ENCODE assay signal across 18 cellular contexts in genomic region chr1:204576422-204576821, GRCh38.
DNase-seq lines count a peak whose midpoint lies in the region; TF ChIP-seq lines count a peak whose summit lies in the region.
"Had no signal": no experiment of that assay in that cellular context is flagged by ENCODE, and none has a peak within 500 bp of the region (broad histone marks: within the 10 kb centered on the region; RNA-seq: fewer than 3 reads in every experiment).

No MANE protein-coding gene starts in this region.

- WGBS in mesendoderm (ENCODE audit: extremely low coverage, insufficient coverage, low lambda C conversion rate), result no CpG with 5 or more reads among the region's 8 CpGs

- in situ Hi-C loops in brain microvascular endothelial cell (cut with HindIII; ENCODE audit: low pct_ligation_motif_present, low sequenced_read_pairs), result no loop called here

- no peaks in the 10 kb centered on the region for H3K27me3 Mint-ChIP-seq in activated T-helper 1 cell treated with anti-CD3 and anti-CD28 coated beads, Interleukin-12 subunit alpha, Interleukin-12 subunit beta, Interleukin-2, Interleukin-4 antibody, amounts not matched to agents 30 ng/mL and 10 ng/mL and 1 ng/mL, durations not matched to agents 14 hours and 24 hours and 36 hours (ENCODE audit: insufficient read depth)

- no peak overlapping the region for H3K27ac ChIP-seq in mesendoderm (ENCODE audit: low read depth, low read length)
- no peak overlapping the region for H3K27ac ChIP-seq in brain microvascular endothelial cell
- H3K27ac ChIP-seq: 22Rv1, body of pancreas had no signal

- TF ChIP-seq CTCF in brain microvascular endothelial cell (IDR thresholded peaks at IDR 0.05; ENCODE audit: low read depth, low read length, missing control alignments), result no peak

- H3K4me3 ChIP-seq in mesendoderm (ENCODE audit: low read length), result no peak overlapping the region
- H3K4me3 ChIP-seq in brain microvascular endothelial cell (ENCODE audit: low read depth, low read length), result no peak overlapping the region
- H3K4me3 ChIP-seq: body of pancreas, mucosa of descending colon, smooth muscle cell had no signal

- no peak overlapping the region for H4K8ac ChIP-seq in mesendoderm (ENCODE audit: low read depth, low read length)

- no peaks in the 10 kb centered on the region for H3K9me3 Mint-ChIP-seq in activated T-helper 1 cell treated with anti-CD3 and anti-CD28 coated beads, Interleukin-12 subunit alpha, Interleukin-12 subunit beta, Interleukin-2, Interleukin-4 antibody, amounts not matched to agents 30 ng/mL and 10 ng/mL and 1 ng/mL, durations not matched to agents 14 hours and 24 hours and 36 hours

- DNase-seq in DMS 273 (lab: John Stamatoyannopoulos, UW; ENCODE audit: unreplicated experiment), result peak; percentile 47
- no peak for DNase-seq in DMS 273 treated with DMSO at 0.1 percent for 48 hours (lab: John Stamatoyannopoulos, UW)
- DNase-seq in D341Med (ENCODE audit: low spot score), result peak; percentile 30
- no peak for DNase-seq in activated T-helper 1 cell treated with anti-CD3 and anti-CD28 coated beads, Interleukin-12 subunit alpha, Interleukin-12 subunit beta, Interleukin-2, Interleukin-4 antibody, amounts not matched to agents 30 ng/mL and 10 ng/mL and 1 ng/mL, durations not matched to agents 14 hours and 24 hours and 36 hours (ENCODE audit: low spot score)
- peak; percentile 32 for DNase-seq in mesendoderm
- DNase-seq in NCI-H1048 (lab: John Stamatoyannopoulos, UW), result no peak
- no peak for DNase-seq in SIG-M5 treated with dmso at 0.1 percent for 504 hours (lab: John Stamatoyannopoulos, UW; ENCODE audit: unreplicated experiment)
- DNase-seq in brain microvascular endothelial cell, result no peak
- DNase-seq: BE2C; body of pancreas; HCEC 1CT; left ventricle myocardium superior; mucosa of descending colon; NCI-H1436; NCI-H524; stimulated activated CD4-positive, alpha-beta T cell treated with anti-CD3 and anti-CD28 coated beads, Interleukin-4, amount 100 ng/mL, for 1 hour had no signal

- H2BK15ac ChIP-seq in mesendoderm (replicated peaks; ENCODE audit: low read depth), result no peak overlapping the region

- no peak overlapping the region for H3K9ac ChIP-seq in mesendoderm (ENCODE audit: low read length)

- H2BK120ac ChIP-seq in mesendoderm (ENCODE audit: low read depth, low read length), result no peak overlapping the region

- no peak overlapping the region for H3K23ac ChIP-seq in mesendoderm (ENCODE audit: low read length)

- no peak overlapping the region for H2BK5ac ChIP-seq in mesendoderm (ENCODE audit: low read length)

- no peak overlapping the region for H3K4me2 ChIP-seq in mesendoderm (ENCODE audit: low read length)
- H3K4me2 ChIP-seq: smooth muscle cell had no signal

- H3K36me3 ChIP-seq in mesendoderm (ENCODE audit: control insufficient read depth, insufficient read depth, low read length), result no peaks in the 10 kb centered on the region
- H3K36me3 ChIP-seq in brain microvascular endothelial cell (replicated peaks), result no peaks in the 10 kb centered on the region
- H3K36me3 ChIP-seq: BE2C had no signal

- no peak overlapping the region for H3K56ac ChIP-seq in mesendoderm (ENCODE audit: low read length)

- no peak overlapping the region for H4K5ac ChIP-seq in mesendoderm (ENCODE audit: low read length)

- H3K4me3 Mint-ChIP-seq in activated T-helper 1 cell treated with anti-CD3 and anti-CD28 coated beads, Interleukin-12 subunit alpha, Interleukin-12 subunit beta, Interleukin-2, Interleukin-4 antibody, amounts not matched to agents 30 ng/mL and 10 ng/mL and 1 ng/mL, durations not matched to agents 14 hours and 24 hours and 36 hours, result no peak overlapping the region

- intact Hi-C loops in activated T-helper 1 cell treated with anti-CD3 and anti-CD28 coated beads, Interleukin-12 subunit alpha, Interleukin-12 subunit beta, Interleukin-2, Interleukin-4 antibody, amounts not matched to agents 30 ng/mL and 10 ng/mL and 1 ng/mL, durations not matched to agents 14 hours and 24 hours and 36 hours (cut with micrococcal nuclease), result no loop called here

- no peak overlapping the region for H3K18ac ChIP-seq in mesendoderm (ENCODE audit: low read length)

- peaks cover 13% of the 10 kb centered on the region for H3K4me1 ChIP-seq in mesendoderm (ENCODE audit: control insufficient read depth, low read depth, low read length)

- no peaks in the 10 kb centered on the region for H3K27me3 ChIP-seq in mesendoderm (ENCODE audit: insufficient read depth, low read length, poor library complexity)
- peaks cover 2% of the 10 kb centered on the region for H3K27me3 ChIP-seq in brain microvascular endothelial cell (replicated peaks)
- H3K27me3 ChIP-seq: BE2C, body of pancreas had no signal

- peaks cover 9% of the 10 kb centered on the region for H3K36me3 Mint-ChIP-seq in activated T-helper 1 cell treated with anti-CD3 and anti-CD28 coated beads, Interleukin-12 subunit alpha, Interleukin-12 subunit beta, Interleukin-2, Interleukin-4 antibody, amounts not matched to agents 30 ng/mL and 10 ng/mL and 1 ng/mL, durations not matched to agents 14 hours and 24 hours and 36 hours (ENCODE audit: low read depth)

- no peaks in the 10 kb centered on the region for H3K79me1 ChIP-seq in mesendoderm (ENCODE audit: low read length)

- no peaks in the 10 kb centered on the region for H3K79me2 ChIP-seq in mesendoderm (ENCODE audit: control insufficient read depth, insufficient read depth, low read length)

- peaks cover 32% of the 10 kb centered on the region for H3K4me1 Mint-ChIP-seq in activated T-helper 1 cell treated with anti-CD3 and anti-CD28 coated beads, Interleukin-12 subunit alpha, Interleukin-12 subunit beta, Interleukin-2, Interleukin-4 antibody, amounts not matched to agents 30 ng/mL and 10 ng/mL and 1 ng/mL, durations not matched to agents 14 hours and 24 hours and 36 hours (ENCODE audit: low read depth)

- H2AK5ac ChIP-seq in mesendoderm (ENCODE audit: low read length), result no peak overlapping the region

- H3K4ac ChIP-seq in mesendoderm (ENCODE audit: low read depth, low read length), result no peak overlapping the region

- peak overlapping the region; percentile 15 for H3K27ac Mint-ChIP-seq in activated T-helper 1 cell treated with anti-CD3 and anti-CD28 coated beads, Interleukin-12 subunit alpha, Interleukin-12 subunit beta, Interleukin-2, Interleukin-4 antibody, amounts not matched to agents 30 ng/mL and 10 ng/mL and 1 ng/mL, durations not matched to agents 14 hours and 24 hours and 36 hours

Comparison
In these comparisons a context has a peak if more than half of its experiments do, and no peak if none do; other contexts are left out.
1. DNase-seq: peak in DMS 273 (single experiment), D341Med (single experiment) and mesendoderm (single experiment); none in DMS 273 treated with DMSO at 0.1 percent for 48 hours (single experiment), activated T-helper 1 cell treated with anti-CD3 and anti-CD28 coated beads, Interleukin-12 subunit alpha, Interleukin-12 subunit beta, Interleukin-2, Interleukin-4 antibody, amounts not matched to agents 30 ng/mL and 10 ng/mL and 1 ng/mL, durations not matched to agents 14 hours and 24 hours and 36 hours (single experiment), NCI-H1048 (single experiment), SIG-M5 treated with dmso at 0.1 percent for 504 hours (single experiment) and brain microvascular endothelial cell (single experiment).